15 cellular contexts compared by ENCODE assay signal in genomic region chrX:71616672-71617529, GRCh38. TPM values are rescaled to one million over a fixed set of nuclear protein-coding genes. Genes with fewer than 3 reads are reported as not detected.
DNase-seq lines count a peak whose midpoint lies in the region; ATAC-seq and TF ChIP-seq lines count a peak whose summit lies in the region.
"Had no signal": no experiment of that assay in that cellular context is flagged by ENCODE, and none has a peak within 500 bp of the region (broad histone marks: within the 10 kb centered on the region; RNA-seq: fewer than 3 reads in every experiment).

No MANE protein-coding gene starts in this region.

- peak overlapping the region; percentile 36 to 61 for H3K4me3 ChIP-seq in CD4-positive, alpha-beta memory T cell (ENCODE audit: low read length in 2 of 2)
- H3K4me3 ChIP-seq in Jurkat, Clone E6-1 (ENCODE audit: low read length) = no peak overlapping the region
- H3K4me3 ChIP-seq in sigmoid colon = no peak overlapping the region
- H3K4me3 ChIP-seq: SJSA1 had no signal

- H3K4me1 ChIP-seq in CD4-positive, alpha-beta memory T cell (ENCODE audit: insufficient read depth, low read length) = peaks cover 49% of the 10 kb centered on the region
- peaks cover 0 to 5% (median 4%) of the 10 kb centered on the region in 4 donors for H3K4me1 ChIP-seq in sigmoid colon
- H3K4me1 ChIP-seq: left lung, SJSA1 had no signal

- no peaks in the 10 kb centered on the region for H3K36me3 ChIP-seq in CD4-positive, alpha-beta memory T cell (ENCODE audit: insufficient read depth, low read length)
- H3K36me3 ChIP-seq in sigmoid colon = peaks cover 0 to 24% (median 0%) of the 10 kb centered on the region in 4 donors
- H3K36me3 ChIP-seq: SJSA1 had no signal

- 44 to 71% methylated on average over 43 of the region's 43 CpGs for WGBS in sigmoid colon, 2 donors

- peak overlapping the region; percentile 84 to 93 (median 91) for H3K4me3 Mint-ChIP-seq in CD4-positive, alpha-beta memory T cell
- peak overlapping the region; percentile 79 for H3K4me3 Mint-ChIP-seq in activated T-helper 2 cell treated with anti-CD3 and anti-CD28 coated beads, Interferon-gamma antibody, Interleukin-2, Interleukin-4, amounts not matched to agents 10 μg/mL and 5 μg/mL and 100 μg/mL, durations not matched to agents 14 hours and 24 hours and 36 hours (ENCODE audit: low read depth)
- H3K4me3 Mint-ChIP-seq in memory B cell = peak overlapping the region; percentile 83
- no peak overlapping the region for H3K4me3 Mint-ChIP-seq in MCF 10A (ENCODE audit: unreplicated experiment)

- TF ChIP-seq CTCF in sigmoid colon (IDR thresholded peaks at IDR 0.05) (no peak), MCF 10A (IDR thresholded peaks at IDR 0.05; ENCODE audit: unreplicated experiment) (no peak)

- BruUV-seq in MCF 10A (replicated peaks; lab: Mats Ljungman, UMichigan) = no TSS peak

- no peaks in the 10 kb centered on the region for H3K9me3 ChIP-seq in CD4-positive, alpha-beta memory T cell (ENCODE audit: control insufficient read depth in 1 of 2, low read length in 2 of 2)
- H3K9me3 ChIP-seq in sigmoid colon = no peaks in the 10 kb centered on the region
- H3K9me3 ChIP-seq: left lung, SJSA1 had no signal

- no peak for TF ChIP-seq POLR2A in sigmoid colon (IDR thresholded peaks at IDR 0.05)

- H3K9me3 Mint-ChIP-seq in CD4-positive, alpha-beta memory T cell = peaks cover 0 to 7% (median 0%) of the 10 kb centered on the region in 8 donors
- H3K9me3 Mint-ChIP-seq in activated T-helper 2 cell treated with anti-CD3 and anti-CD28 coated beads, Interferon-gamma antibody, Interleukin-2, Interleukin-4, amounts not matched to agents 10 μg/mL and 5 μg/mL and 100 μg/mL, durations not matched to agents 14 hours and 24 hours and 36 hours = no peaks in the 10 kb centered on the region
- no peaks in the 10 kb centered on the region for H3K9me3 Mint-ChIP-seq in memory B cell
- no peaks in the 10 kb centered on the region for H3K9me3 Mint-ChIP-seq in MCF 10A (ENCODE audit: unreplicated experiment)

- peaks cover 25 to 51% of the 10 kb centered on the region in 2 donors for H3K36me3 Mint-ChIP-seq in CD4-positive, alpha-beta memory T cell
- peaks cover 45% of the 10 kb centered on the region for H3K36me3 Mint-ChIP-seq in activated T-helper 2 cell treated with anti-CD3 and anti-CD28 coated beads, Interferon-gamma antibody, Interleukin-2, Interleukin-4, amounts not matched to agents 10 μg/mL and 5 μg/mL and 100 μg/mL, durations not matched to agents 14 hours and 24 hours and 36 hours (ENCODE audit: low read depth)
- H3K36me3 Mint-ChIP-seq in memory B cell (peaks cover 15% of the 10 kb centered on the region), MCF 10A (ENCODE audit: insufficient read depth, unreplicated experiment) (peaks cover 38% of the 10 kb centered on the region)

- no peaks in the 10 kb centered on the region for H3K27me3 ChIP-seq in CD4-positive, alpha-beta memory T cell (ENCODE audit: insufficient read depth, low read length)
- H3K27me3 ChIP-seq in sigmoid colon = no peaks in the 10 kb centered on the region
- H3K27me3 ChIP-seq: left lung, SJSA1 had no signal

- DNase-seq in CD4-positive, alpha-beta memory T cell = peak in 3 of 5 donors; percentile 26 to 54 (median 30)
- DNase-seq in Jurkat, Clone E6-1 (ENCODE audit: low read depth, low spot score) = peak; percentile 35
- DNase-seq in activated T-helper 2 cell treated with anti-CD3 and anti-CD28 coated beads, Interferon-gamma antibody, Interleukin-2, Interleukin-4, amounts not matched to agents 10 μg/mL and 5 μg/mL and 100 μg/mL, durations not matched to agents 14 hours and 24 hours and 36 hours (ENCODE audit: low spot score) = no peak
- DNase-seq in memory B cell (ENCODE audit: low spot score in 2 of 2) (no peak), sigmoid colon (no peak), MCF 10A (ENCODE audit: unreplicated experiment) (no peak), KG1 (lab: John Stamatoyannopoulos, UW) (no peak)
- DNase-seq: C1 segment of cervical spinal cord, left lung, NCI-H446 had no signal

- H3K27ac ChIP-seq in CD4-positive, alpha-beta memory T cell (ENCODE audit: low read depth, low read length) = peak overlapping the region; percentile 81
- no peak overlapping the region for H3K27ac ChIP-seq in sigmoid colon
- H3K27ac ChIP-seq: left lung, SJSA1 had no signal

- POLR2A ChIA-PET in CD4-positive, alpha-beta memory T cell (lab: Charles Lee; ENCODE audit: partially characterized antibody) = interaction anchor here (0.6 to 7.1 kb wide), 10 partner anchors 8 to 125 kb away, joined by 3 to 63 read pairs (median 4); partner anchors contain the start of gene OGT
- POLR2A ChIA-PET in MCF 10A (lab: Yijun Ruan, JAX) = no interaction called here

- peaks cover 29 to 77% (median 62%) of the 10 kb centered on the region in 4 donors for H3K4me1 Mint-ChIP-seq in CD4-positive, alpha-beta memory T cell
- peaks cover 49% of the 10 kb centered on the region for H3K4me1 Mint-ChIP-seq in activated T-helper 2 cell treated with anti-CD3 and anti-CD28 coated beads, Interferon-gamma antibody, Interleukin-2, Interleukin-4, amounts not matched to agents 10 μg/mL and 5 μg/mL and 100 μg/mL, durations not matched to agents 14 hours and 24 hours and 36 hours (ENCODE audit: low read depth)
- H3K4me1 Mint-ChIP-seq in memory B cell (peaks cover 38% of the 10 kb centered on the region), MCF 10A (ENCODE audit: insufficient read depth, unreplicated experiment) (no peaks in the 10 kb centered on the region)

- H3K27ac Mint-ChIP-seq in CD4-positive, alpha-beta memory T cell = peak overlapping the region; percentile 79 to 97 (median 89)
- H3K27ac Mint-ChIP-seq in activated T-helper 2 cell treated with anti-CD3 and anti-CD28 coated beads, Interferon-gamma antibody, Interleukin-2, Interleukin-4, amounts not matched to agents 10 μg/mL and 5 μg/mL and 100 μg/mL, durations not matched to agents 14 hours and 24 hours and 36 hours = peak overlapping the region; percentile 95
- H3K27ac Mint-ChIP-seq in memory B cell (peak overlapping the region; percentile 94), MCF 10A (ENCODE audit: low read depth, unreplicated experiment) (no peak overlapping the region)

- ATAC-seq in memory B cell (ENCODE audit: low read depth) (no peak), GM18868 (IDR thresholded peaks at IDR 0.05; ENCODE audit: unreplicated experiment) (no peak)
- ATAC-seq: left lung had no signal

- no peak for TF ChIP-seq EP300 in sigmoid colon (IDR thresholded peaks at IDR 0.05)

- CTCF ChIA-PET in CD4-positive, alpha-beta memory T cell (lab: Charles Lee; ENCODE audit: partially characterized antibody) = interaction anchor here (1.1 to 3.0 kb wide), 5 partner anchors 8 to 35 kb away, joined by 3 to 9 read pairs (median 4); no protein-coding TSS in a partner anchor
- CTCF ChIA-PET in MCF 10A (lab: Yijun Ruan, JAX) = no interaction called here

- H3K27me3 Mint-ChIP-seq in CD4-positive, alpha-beta memory T cell = no peaks in the 10 kb centered on the region
- H3K27me3 Mint-ChIP-seq in activated T-helper 2 cell treated with anti-CD3 and anti-CD28 coated beads, Interferon-gamma antibody, Interleukin-2, Interleukin-4, amounts not matched to agents 10 μg/mL and 5 μg/mL and 100 μg/mL, durations not matched to agents 14 hours and 24 hours and 36 hours (ENCODE audit: low read depth) = no peaks in the 10 kb centered on the region
- H3K27me3 Mint-ChIP-seq in memory B cell (no peaks in the 10 kb centered on the region), MCF 10A (ENCODE audit: insufficient read depth, unreplicated experiment) (no peaks in the 10 kb centered on the region)

- intact Hi-C loops in CD4-positive, alpha-beta memory T cell (cut with micrococcal nuclease) = no loop called here
- intact Hi-C loops in activated T-helper 2 cell treated with anti-CD3 and anti-CD28 coated beads, Interferon-gamma antibody, Interleukin-2, Interleukin-4, amounts not matched to agents 10 μg/mL and 5 μg/mL and 100 μg/mL, durations not matched to agents 14 hours and 24 hours and 36 hours (cut with micrococcal nuclease) = no loop called here
- intact Hi-C loops in sigmoid colon (cut with DNase I) (no loop called here), MCF 10A (cut with micrococcal nuclease) (no loop called here)

RNA-seq across cellular contexts. Expression of gene CXCR3, which starts 1.4 kb away (rescaled TPM):
- 10 to 100 TPM; 28.5 to 32.5 TPM for total RNA-seq in CD4-positive, alpha-beta memory T cell
- polyA plus RNA-seq in CD4-positive, alpha-beta memory T cell = 100 to 1,000 TPM in 1 of 2 donors, 10 to 100 TPM in 1; 45.6 to 153 TPM
- not detected for polyA plus RNA-seq in Jurkat, Clone E6-1 (2012; ENCODE audit: insufficient read depth, insufficient read length)
- 11.1 and 11.4 TPM in 2 replicates for total RNA-seq in activated T-helper 2 cell treated with anti-CD3 and anti-CD28 coated beads, Interferon-gamma antibody, Interleukin-2, Interleukin-4, amounts not matched to agents 10 μg/mL and 5 μg/mL and 100 μg/mL, durations not matched to agents 14 hours and 24 hours and 36 hours
- total RNA-seq in sigmoid colon (not detected), MCF 10A (2022) (not detected in 2 replicates)
- polyA plus RNA-seq in sigmoid colon = 1 to 10 TPM in 1 of 3 donors, under 1 TPM in 2; 0.60 to 6.5 (median 0.69) TPM
- total RNA-seq: cerebellum, fibroblast of villous mesenchyme, pulmonary artery endothelial cell, SJSA1 had no signal

RNA-seq across cellular contexts. Expression of gene GCNA, which starts 38.7 kb away (rescaled TPM):
- 10 to 100 TPM; 10.2 to 11.4 TPM for total RNA-seq in CD4-positive, alpha-beta memory T cell
- polyA plus RNA-seq in CD4-positive, alpha-beta memory T cell = under 1 TPM in 1 of 2 donors, not detected in 1; 0.40 TPM
- polyA plus RNA-seq in Jurkat, Clone E6-1 (2012; ENCODE audit: insufficient read depth, insufficient read length) = 3.1 TPM
- 3.4 and 3.5 TPM in 2 replicates for total RNA-seq in activated T-helper 2 cell treated with anti-CD3 and anti-CD28 coated beads, Interferon-gamma antibody, Interleukin-2, Interleukin-4, amounts not matched to agents 10 μg/mL and 5 μg/mL and 100 μg/mL, durations not matched to agents 14 hours and 24 hours and 36 hours
- total RNA-seq in sigmoid colon (1 to 10 TPM; 1.4 to 5.0 (median 3.9) TPM), MCF 10A (2022) (3.4 and 3.8 TPM in 2 replicates)
- 1 to 10 TPM in 1 of 3 donors, under 1 TPM in 2; 0.60 to 1.5 (median 0.69) TPM for polyA plus RNA-seq in sigmoid colon

Comparison
In these comparisons a context has a peak if more than half of its experiments do, and no peak if none do; other contexts are left out.
1. DNase-seq: peak in CD4-positive, alpha-beta memory T cell (3 of 5) and Jurkat, Clone E6-1 (single experiment); none in activated T-helper 2 cell treated with anti-CD3 and anti-CD28 coated beads, Interferon-gamma antibody, Interleukin-2, Interleukin-4, amounts not matched to agents 10 μg/mL and 5 μg/mL and 100 μg/mL, durations not matched to agents 14 hours and 24 hours and 36 hours (single experiment), memory B cell (0 of 2), sigmoid colon (single experiment), MCF 10A (single experiment) and KG1 (single experiment).
2. H3K4me3 ChIP-seq: peak in CD4-positive, alpha-beta memory T cell (2 of 2); none in Jurkat, Clone E6-1 (single experiment) and sigmoid colon (0 of 4).
3. RNA of gene CXCR3, which starts 1.4 kb away (total RNA-seq): 28.5 to 32.5 TPM in CD4-positive, alpha-beta memory T cell and 11.1 to 11.4 TPM in activated T-helper 2 cell treated with anti-CD3 and anti-CD28 coated beads, Interferon-gamma antibody, Interleukin-2, Interleukin-4, amounts not matched to agents 10 μg/mL and 5 μg/mL and 100 μg/mL, durations not matched to agents 14 hours and 24 hours and 36 hours; not detected in sigmoid colon and not detected in MCF 10A; every median in the first group is over 10 times any median in the second.